Comparison of ENCODE assay signal across 8 cellular contexts in the genomic region with DNA sequence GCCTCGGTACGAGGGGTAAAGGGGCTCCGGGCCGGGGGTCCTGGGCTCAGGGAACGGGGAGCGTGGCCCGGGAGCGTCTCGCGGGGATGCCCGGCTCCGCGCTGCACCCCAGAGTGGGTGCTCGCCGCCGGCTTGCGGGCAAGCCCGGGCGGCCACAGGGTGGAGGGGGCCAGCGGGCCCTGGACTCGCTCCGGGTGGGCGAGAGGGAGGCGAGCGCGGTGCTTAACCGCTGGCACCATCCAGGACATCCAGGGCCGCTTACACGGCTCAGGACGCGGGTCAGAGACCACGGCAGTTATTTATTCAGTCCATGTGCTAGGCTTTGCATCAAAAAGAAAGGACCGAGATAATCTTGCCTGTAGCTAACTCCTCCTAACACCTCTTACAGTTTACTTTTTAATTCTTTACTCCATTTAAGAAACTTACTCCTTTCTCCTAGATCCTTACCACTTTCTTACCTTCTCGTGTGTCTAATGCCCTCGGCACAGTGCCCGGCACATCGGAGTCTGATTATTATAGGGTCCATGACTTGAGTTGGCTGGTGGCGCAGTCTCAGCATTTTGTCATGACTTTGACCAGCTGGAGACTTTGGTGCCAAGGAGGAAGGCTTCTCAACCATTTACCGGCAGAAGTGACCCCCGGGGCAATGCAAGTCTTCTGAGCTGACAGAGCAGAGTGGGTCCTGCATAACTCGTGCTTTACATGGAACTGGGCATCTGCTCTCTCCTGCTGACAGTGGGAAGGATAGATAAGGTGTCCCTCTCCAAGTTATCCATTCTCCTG. TPM values are rescaled to one million over a fixed set of nuclear protein-coding genes. Genes with fewer than 3 reads are reported as not detected.
DNase-seq lines count a peak whose midpoint lies in the region; ATAC-seq, FAIRE-seq and TF ChIP-seq lines count a peak whose summit lies in the region.

No MANE protein-coding gene starts in this region.

- FAIRE-seq in A549 (lab: Jason Lieb, UNC): no peak

- peaks cover 28% of the 10 kb centered on the region for H3K4me1 Mint-ChIP-seq in activated T-helper 2 cell treated with anti-CD3 and anti-CD28 coated beads, Interferon-gamma antibody, Interleukin-2, Interleukin-4, amounts not matched to agents 10 μg/mL and 5 μg/mL and 100 μg/mL, durations not matched to agents 14 hours and 24 hours and 36 hours (ENCODE audit: low read depth)
- peaks cover 26% of the 10 kb centered on the region for H3K4me1 Mint-ChIP-seq in stimulated activated effector memory CD8-positive, alpha-beta T cell treated with anti-CD3 and anti-CD28 coated beads, Interleukin-12 subunit alpha, Interleukin-12 subunit beta, amount 100 ng/mL, for 72 hours

- POLR2A ChIA-PET in A549 (lab: Yijun Ruan, JAX): interaction anchor here (0.6 to 2.5 kb wide), 25 partner anchors 8 to 182 kb away, joined by 3 to 34 read pairs (median 8); a partner anchor contains a TSS

- no peaks in the 10 kb centered on the region for H3K36me3 ChIP-seq in iPS-15b (ENCODE audit: control insufficient read depth, insufficient read depth, low read length)

- H3K9me3 ChIP-seq in A549 (no peaks in the 10 kb centered on the region), iPS-15b (ENCODE audit: control insufficient read depth, insufficient read depth, low read length) (no peaks in the 10 kb centered on the region)

- peak; percentile 2 to 19; a peak in 3 of 5 replicates for TF ChIP-seq RAD21 in A549 (conservative IDR thresholded peaks at IDR 0.05 in 1 of 2, IDR thresholded peaks at IDR 0.05 in 1 of 2)

- H3K4me3 ChIP-seq in A549: peak overlapping the region; percentile 76
- peak overlapping the region; percentile 54 for H3K4me3 ChIP-seq in iPS-15b (ENCODE audit: low read depth, low read length)

- 3% methylated on average over 27 of the region's 41 CpGs for WGBS in A549 (ENCODE audit: missing lambda C conversion rate)

- no peak for TF ChIP-seq CTCF in A549 (IDR thresholded peaks at IDR 0.05)

- DNase-seq in A549 (ENCODE audit: low read depth in 1 of 2, low spot score in 1 of 2) (peak in 1 of 2 experiments; percentile 48), AG08396 (ENCODE audit: low spot score) (no peak), occipital lobe (lab: John Stamatoyannopoulos, UW) (no peak)
- DNase-seq in activated T-helper 2 cell treated with anti-CD3 and anti-CD28 coated beads, Interferon-gamma antibody, Interleukin-2, Interleukin-4, amounts not matched to agents 10 μg/mL and 5 μg/mL and 100 μg/mL, durations not matched to agents 14 hours and 24 hours and 36 hours (ENCODE audit: low spot score): no peak
- no peak for DNase-seq in stimulated activated effector memory CD8-positive, alpha-beta T cell treated with anti-CD3 and anti-CD28 coated beads, Interleukin-12 subunit alpha, Interleukin-12 subunit beta, amount 100 ng/mL, for 72 hours (ENCODE audit: low spot score in 2 of 2)

- peak; percentile 60 for ATAC-seq in A549
- peak; percentile 30 for ATAC-seq in GM18868 (IDR thresholded peaks at IDR 0.05; ENCODE audit: unreplicated experiment)
- ATAC-seq in HG03460 (IDR thresholded peaks at IDR 0.05; ENCODE audit: unreplicated experiment): peak; percentile 19
- ATAC-seq in stimulated activated effector memory CD8-positive, alpha-beta T cell treated with anti-CD3 and anti-CD28 coated beads, Interleukin-12 subunit alpha, Interleukin-12 subunit beta, amount 100 ng/mL, for 72 hours: peak; percentile 58

- peak overlapping the region; percentile 81 for H3K27ac Mint-ChIP-seq in activated T-helper 2 cell treated with anti-CD3 and anti-CD28 coated beads, Interferon-gamma antibody, Interleukin-2, Interleukin-4, amounts not matched to agents 10 μg/mL and 5 μg/mL and 100 μg/mL, durations not matched to agents 14 hours and 24 hours and 36 hours
- H3K27ac Mint-ChIP-seq in stimulated activated effector memory CD8-positive, alpha-beta T cell treated with anti-CD3 and anti-CD28 coated beads, Interleukin-12 subunit alpha, Interleukin-12 subunit beta, amount 100 ng/mL, for 72 hours: peak overlapping the region; percentile 97

- H3K4me1 ChIP-seq in A549 (peaks cover 63% of the 10 kb centered on the region), iPS-15b (ENCODE audit: control insufficient read depth, insufficient read depth, low read length) (peaks cover 2% of the 10 kb centered on the region)

- peak overlapping the region; percentile 90 for H3K9ac ChIP-seq in iPS-15b (ENCODE audit: low read depth, low read length)

- CTCF ChIA-PET in A549 (lab: Yijun Ruan, JAX): interaction anchor here (0.8 to 15.5 kb wide), 14 partner anchors 8 to 329 kb away, joined by 3 to 140 read pairs (median 4); a partner anchor contains a TSS

- H3K27me3 ChIP-seq in iPS-15b (ENCODE audit: control insufficient read depth, insufficient read depth, low read length): peaks cover 7% of the 10 kb centered on the region

- peak overlapping the region; percentile 90 to 99 for H3K27ac ChIP-seq in A549

- peaks cover 8% of the 10 kb centered on the region for H3K27me3 Mint-ChIP-seq in activated T-helper 2 cell treated with anti-CD3 and anti-CD28 coated beads, Interferon-gamma antibody, Interleukin-2, Interleukin-4, amounts not matched to agents 10 μg/mL and 5 μg/mL and 100 μg/mL, durations not matched to agents 14 hours and 24 hours and 36 hours (ENCODE audit: low read depth)

- no peak for TF ChIP-seq POLR2A in A549 (IDR thresholded peaks at IDR 0.05; ENCODE audit: low read length)

- no peak for TF ChIP-seq EP300 in A549 (IDR thresholded peaks at IDR 0.05)

- H3K36me3 Mint-ChIP-seq in activated T-helper 2 cell treated with anti-CD3 and anti-CD28 coated beads, Interferon-gamma antibody, Interleukin-2, Interleukin-4, amounts not matched to agents 10 μg/mL and 5 μg/mL and 100 μg/mL, durations not matched to agents 14 hours and 24 hours and 36 hours (ENCODE audit: low read depth): peaks cover 18% of the 10 kb centered on the region
- H3K36me3 Mint-ChIP-seq in stimulated activated effector memory CD8-positive, alpha-beta T cell treated with anti-CD3 and anti-CD28 coated beads, Interleukin-12 subunit alpha, Interleukin-12 subunit beta, amount 100 ng/mL, for 72 hours: peaks cover 4% of the 10 kb centered on the region

- no peaks in the 10 kb centered on the region for H3K9me3 Mint-ChIP-seq in activated T-helper 2 cell treated with anti-CD3 and anti-CD28 coated beads, Interferon-gamma antibody, Interleukin-2, Interleukin-4, amounts not matched to agents 10 μg/mL and 5 μg/mL and 100 μg/mL, durations not matched to agents 14 hours and 24 hours and 36 hours
- no peaks in the 10 kb centered on the region for H3K9me3 Mint-ChIP-seq in stimulated activated effector memory CD8-positive, alpha-beta T cell treated with anti-CD3 and anti-CD28 coated beads, Interleukin-12 subunit alpha, Interleukin-12 subunit beta, amount 100 ng/mL, for 72 hours

- H3K4me2 ChIP-seq in A549: peak overlapping the region; percentile 84

- H3K4me3 Mint-ChIP-seq in activated T-helper 2 cell treated with anti-CD3 and anti-CD28 coated beads, Interferon-gamma antibody, Interleukin-2, Interleukin-4, amounts not matched to agents 10 μg/mL and 5 μg/mL and 100 μg/mL, durations not matched to agents 14 hours and 24 hours and 36 hours (ENCODE audit: low read depth): peak overlapping the region; percentile 92
- H3K4me3 Mint-ChIP-seq in stimulated activated effector memory CD8-positive, alpha-beta T cell treated with anti-CD3 and anti-CD28 coated beads, Interleukin-12 subunit alpha, Interleukin-12 subunit beta, amount 100 ng/mL, for 72 hours: peak overlapping the region; percentile 97

- intact Hi-C loops in activated T-helper 2 cell treated with anti-CD3 and anti-CD28 coated beads, Interferon-gamma antibody, Interleukin-2, Interleukin-4, amounts not matched to agents 10 μg/mL and 5 μg/mL and 100 μg/mL, durations not matched to agents 14 hours and 24 hours and 36 hours (cut with micrococcal nuclease): loop anchor here (1.0 to 5.0 kb wide), 3 partner anchors 32 to 150 kb away; a partner anchor contains a TSS

TF ChIP-seq in A549, 52 proteins besides CTCF, POLR2A, EP300 and RAD21:
- TF ChIP-seq, protein P1, sequence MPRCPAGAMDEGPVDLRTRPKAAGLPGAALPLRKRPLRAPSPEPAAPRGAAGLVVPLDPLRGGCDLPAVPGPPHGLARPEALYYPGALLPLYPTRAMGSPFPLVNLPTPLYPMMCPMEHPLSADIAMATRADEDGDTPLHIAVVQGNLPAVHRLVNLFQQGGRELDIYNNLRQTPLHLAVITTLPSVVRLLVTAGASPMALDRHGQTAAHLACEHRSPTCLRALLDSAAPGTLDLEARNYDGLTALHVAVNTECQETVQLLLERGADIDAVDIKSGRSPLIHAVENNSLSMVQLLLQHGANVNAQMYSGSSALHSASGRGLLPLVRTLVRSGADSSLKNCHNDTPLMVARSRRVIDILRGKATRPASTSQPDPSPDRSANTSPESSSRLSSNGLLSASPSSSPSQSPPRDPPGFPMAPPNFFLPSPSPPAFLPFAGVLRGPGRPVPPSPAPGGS (IDR thresholded peaks at IDR 0.05): peak; percentile 73; the same call in 1 of the 3 replicates
- peak in 1 of 2 experiments; percentile 65; a peak in 4 of 5 replicates for TF ChIP-seq JUN (IDR thresholded peaks at IDR 0.05)
- no peak for TF ChIP-seq MYC (IDR thresholded peaks at IDR 0.05; ENCODE audit: borderline replicate concordance, low read length)

RNA-seq across cellular contexts. Expression of a gene that starts 0.4 kb away (rescaled TPM):
- 341 and 360 TPM in 2 replicates for polyA plus RNA-seq in A549 (2011; rRNA removed)
- 322 and 418 TPM in 2 replicates for polyA plus RNA-seq in A549 (2012; cell fraction: cytosol; rRNA removed)
- 154 and 191 TPM in 2 replicates for polyA plus RNA-seq in A549 (2012; cell fraction: nucleus; rRNA removed)
- polyA plus RNA-seq in A549 (2017; fragmentation: RNase III; extraction: RNeasy Plus Mini Kit Qiagen cat#74134 plus additional on column Dnase treatment): 514 to 554 TPM (median 521 TPM) in 3 replicates
- 342 and 464 TPM in 2 replicates for polyA minus RNA-seq in A549 (2011; rRNA and poly(A)+ RNA removed)
- total RNA-seq in activated T-helper 2 cell treated with anti-CD3 and anti-CD28 coated beads, Interferon-gamma antibody, Interleukin-2, Interleukin-4, amounts not matched to agents 10 μg/mL and 5 μg/mL and 100 μg/mL, durations not matched to agents 14 hours and 24 hours and 36 hours: 45.6 and 52.9 TPM in 2 replicates
- total RNA-seq in occipital lobe: 3.4 TPM

Comparison
In these comparisons a context has a peak if more than half of its experiments do, and no peak if none do; other contexts are left out.
1. RNA of a gene that starts 0.4 kb away (total RNA-seq): 45.6 to 52.9 TPM in activated T-helper 2 cell treated with anti-CD3 and anti-CD28 coated beads, Interferon-gamma antibody, Interleukin-2, Interleukin-4, amounts not matched to agents 10 μg/mL and 5 μg/mL and 100 μg/mL, durations not matched to agents 14 hours and 24 hours and 36 hours; 3.4 TPM in occipital lobe (single experiment); every median in the first group is over 10 times any median in the second.
2. Peak in every context shown above with its lines, with median percentiles within 50 percentile points of each other: ATAC-seq.